ENCODE assay signal across 1 cellular context in genomic region chr9:129838707-129839259, GRCh38.
TF ChIP-seq lines count a peak whose summit lies in the region.

No MANE protein-coding gene starts in this region.

TF ChIP-seq in K562, 482 proteins besides CTCF, POLR2A, EP300 and RAD21 (continued from another document and continues in another):
- TF ChIP-seq ZNF668 (CRISPR knock-in tag; IDR thresholded peaks at IDR 0.05) (no peak), TEAD2 (tag; IDR thresholded peaks at IDR 0.05) (no peak), NR0B1 (IDR thresholded peaks at IDR 0.05; ENCODE audit: partially characterized antibody) (no peak), JUN (IDR thresholded peaks at IDR 0.05; ENCODE audit: borderline replicate concordance, low read depth, low read length) (peak; percentile 65; the same call in 1 of the 2 replicates), JUN (CRISPR knock-in tag; IDR thresholded peaks at IDR 0.05; ENCODE audit: borderline replicate concordance) (no peak), ZNF3 (CRISPR knock-in tag; IDR thresholded peaks at IDR 0.05) (no peak), CBX8 (IDR thresholded peaks at IDR 0.05; ENCODE audit: borderline replicate concordance, extremely low read depth, low read depth, low read length, poor library complexity, severe bottlenecking) (no peak), RAD51 (IDR thresholded peaks at IDR 0.05; ENCODE audit: borderline replicate concordance, low read depth) (no peak), ZHX1 (conservative IDR thresholded peaks at IDR 0.05; ENCODE audit: low read length) (no peak), SLC30A9 (CRISPR knock-in tag; IDR thresholded peaks at IDR 0.05) (no peak), KAT7 (CRISPR knock-in tag; IDR thresholded peaks at IDR 0.05; ENCODE audit: borderline replicate concordance) (no peak), GTF2A2 (tag; IDR thresholded peaks at IDR 0.05) (no peak), TRIM24 (IDR thresholded peaks at IDR 0.05) (no peak), ZNF384 (IDR thresholded peaks at IDR 0.05; ENCODE audit: low read depth, low read length) (no peak), KLF6 (CRISPR knock-in tag; IDR thresholded peaks at IDR 0.05; ENCODE audit: borderline replicate concordance) (peak; percentile 65; the same call in 1 of the 2 replicates), E2F8 (IDR thresholded peaks at IDR 0.05; ENCODE audit: low read depth, partially characterized antibody) (no peak), EGR1 (conservative IDR thresholded peaks at IDR 0.05) (no peak), ZBED1 (IDR thresholded peaks at IDR 0.05) (no peak), PATZ1 (CRISPR knock-in tag; IDR thresholded peaks at IDR 0.05; ENCODE audit: borderline replicate concordance) (no peak), CBX5 (IDR thresholded peaks at IDR 0.05; ENCODE audit: borderline replicate concordance, low read depth) (no peak), ZFP1 (CRISPR knock-in tag; IDR thresholded peaks at IDR 0.05) (no peak), CREB3 (tag; conservative IDR thresholded peaks at IDR 0.05; ENCODE audit: low read depth) (no peak), HDAC1 (IDR thresholded peaks at IDR 0.05) (peak in 1 of 2 experiments; percentile 6; a peak in 1 of 4 replicates), MTA2 (IDR thresholded peaks at IDR 0.05; ENCODE audit: low read depth) (no peak), MYC (IDR thresholded peaks at IDR 0.05; ENCODE audit: low read depth, low read length) (peak; percentile 14; the same call in 1 of the 2 replicates), MYC (CRISPR knock-in tag; IDR thresholded peaks at IDR 0.05; ENCODE audit: borderline replicate concordance, low read depth) (no peak), ZFP30 (CRISPR knock-in tag; IDR thresholded peaks at IDR 0.05; ENCODE audit: borderline replicate concordance) (no peak), E2F4 (CRISPR knock-in tag; IDR thresholded peaks at IDR 0.05; ENCODE audit: low read depth) (no peak), ZNF253 (CRISPR knock-in tag; conservative IDR thresholded peaks at IDR 0.05) (no peak), GATAD2A (IDR thresholded peaks at IDR 0.05) (no peak), ZNF140 (CRISPR knock-in tag; IDR thresholded peaks at IDR 0.05) (no peak), NR3C1 (CRISPR knock-in tag; IDR thresholded peaks at IDR 0.05) (no peak), ILF3 (IDR thresholded peaks at IDR 0.05; ENCODE audit: borderline replicate concordance) (no peak), MAZ (CRISPR knock-in tag; conservative IDR thresholded peaks at IDR 0.05 in 1 of 2, IDR thresholded peaks at IDR 0.05 in 1 of 2) (peak in 1 of 2 experiments; percentile 39; a peak in 1 of 4 replicates), CEBPG (CRISPR knock-in tag; IDR thresholded peaks at IDR 0.05) (no peak), CEBPG (tag; conservative IDR thresholded peaks at IDR 0.05 in 1 of 2, IDR thresholded peaks at IDR 0.05 in 1 of 2) (no peak), PPARD (CRISPR knock-in tag; IDR thresholded peaks at IDR 0.05) (no peak), FIP1L1 (IDR thresholded peaks at IDR 0.05; ENCODE audit: low read depth, low read length, poor library complexity, severe bottlenecking) (no peak), XRCC4 (IDR thresholded peaks at IDR 0.05; ENCODE audit: extremely low read depth, insufficient read depth, insufficient read length) (no peak), OTX1 (CRISPR knock-in tag; IDR thresholded peaks at IDR 0.05) (no peak), KDM4B (IDR thresholded peaks at IDR 0.05; ENCODE audit: borderline replicate concordance in 2 of 2, low read depth in 1 of 2) (no peak), SMAD1 (IDR thresholded peaks at IDR 0.05; ENCODE audit: low read depth, low read length, partially characterized antibody) (no peak), KDM2B (CRISPR knock-in tag; IDR thresholded peaks at IDR 0.05) (no peak), TFE3 (CRISPR knock-in tag; IDR thresholded peaks at IDR 0.05) (no peak), ZNF280A (IDR thresholded peaks at IDR 0.05; ENCODE audit: low read depth, partially characterized antibody) (no peak), CXXC5 (CRISPR knock-in tag; IDR thresholded peaks at IDR 0.05) (peak; percentile 56; the same call in 1 of the 2 replicates), PTTG1 (tag; IDR thresholded peaks at IDR 0.05; ENCODE audit: low read depth) (no peak), FOXK2 (conservative IDR thresholded peaks at IDR 0.05 in 1 of 2, IDR thresholded peaks at IDR 0.05 in 1 of 2; ENCODE audit: low read depth in 2 of 2) (no peak), ELF2 (CRISPR knock-in tag; IDR thresholded peaks at IDR 0.05) (no peak), BCL6 (CRISPR knock-in tag; IDR thresholded peaks at IDR 0.05) (no peak), PRPF4 (IDR thresholded peaks at IDR 0.05; ENCODE audit: insufficient read depth, low read depth, low read length, poor library complexity, severe bottlenecking) (no peak), STAG1 (CRISPR knock-in tag; IDR thresholded peaks at IDR 0.05; ENCODE audit: borderline replicate concordance) (no peak), ZEB2 (IDR thresholded peaks at IDR 0.05) (0 out of 2 replicates have a peak, but pooled peaks have one; percentile 25), SAP30 (IDR thresholded peaks at IDR 0.05; ENCODE audit: borderline replicate concordance, insufficient read depth, low read depth, low read length, poor library complexity, severe bottlenecking) (no peak), DMBX1 (CRISPR knock-in tag; IDR thresholded peaks at IDR 0.05; ENCODE audit: borderline replicate concordance) (peak; percentile 34; the same call in 1 of the 2 replicates), ATF7 (IDR thresholded peaks at IDR 0.05) (peak; percentile 51; the same call in 1 of the 2 replicates), NRF1 (conservative IDR thresholded peaks at IDR 0.05 in 1 of 2, IDR thresholded peaks at IDR 0.05 in 1 of 2) (peak; percentile 53 to 59; a peak in 3 of 4 replicates), RBM39 (optimal IDR thresholded peaks at IDR 0.05; ENCODE audit: low read depth, low read length) (no peak), ZNF785 (CRISPR knock-in tag; IDR thresholded peaks at IDR 0.05) (no peak), CHD4 (IDR thresholded peaks at IDR 0.05; ENCODE audit: insufficient read depth, insufficient replicate concordance, low read depth, low read length, poor library complexity, severe bottlenecking) (no peak), FOXM1 (IDR thresholded peaks at IDR 0.05; ENCODE audit: low read depth) (no peak), FOXM1 (CRISPR knock-in tag; IDR thresholded peaks at IDR 0.05; ENCODE audit: low read depth) (no peak), E2F3 (CRISPR knock-in tag; IDR thresholded peaks at IDR 0.05) (no peak), CHD2 (IDR thresholded peaks at IDR 0.05; ENCODE audit: low read depth, low read length) (no peak), HDGF (IDR thresholded peaks at IDR 0.05) (no peak; the same call in 1 of the 2 replicates)
